Comparison of ENCODE assay signal across 25 cellular contexts in the genomic region with DNA sequence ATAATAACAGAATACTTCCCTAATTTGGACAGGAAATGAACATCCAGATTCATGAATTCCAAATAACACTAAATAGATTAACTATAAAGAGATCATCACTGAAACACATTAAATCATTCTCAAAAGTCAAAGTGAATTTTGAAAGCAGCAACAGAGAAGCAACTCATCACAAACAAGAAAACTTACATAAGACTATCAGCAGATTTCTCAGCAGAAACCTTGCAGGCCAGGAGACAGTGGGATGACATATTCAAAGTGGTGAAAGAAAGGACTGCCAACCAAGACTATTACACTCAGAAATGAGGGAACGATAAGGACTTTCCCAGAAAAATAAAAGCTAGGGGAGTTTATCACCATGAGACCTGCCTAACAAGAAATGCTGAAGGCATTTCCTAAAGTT.
DNase-seq lines count a peak whose midpoint lies in the region; ATAC-seq, FAIRE-seq and TF ChIP-seq lines count a peak whose summit lies in the region.
"Had no signal": no experiment of that assay in that cellular context is flagged by ENCODE, and none has a peak within 500 bp of the region (broad histone marks: within the 10 kb centered on the region; RNA-seq: fewer than 3 reads in every experiment).

No MANE protein-coding gene starts in this region.

- H3K27me3 ChIP-seq in HepG2 (ENCODE audit: control insufficient read depth in 1 of 2, insufficient read depth in 2 of 2, low read length in 2 of 2) (no peaks in the 10 kb centered on the region), right lobe of liver (no peaks in the 10 kb centered on the region), K562 (ENCODE audit: control insufficient read depth in 2 of 2, insufficient read depth in 2 of 2, low read length in 2 of 2) (no peaks in the 10 kb centered on the region)
- H3K27me3 ChIP-seq: BE2C, BLaER1 had no signal

- no TSS peak for BruUV-seq in HepG2 (replicated peaks; lab: Mats Ljungman, UMichigan)
- no TSS peak for BruUV-seq in K562 (replicated peaks; lab: Mats Ljungman, UMichigan)

- 100% methylated on average over 1 of the region's 1 CpG for WGBS in HepG2 (ENCODE audit: low lambda C conversion rate)
- 100% methylated on average over 1 of the region's 1 CpG for WGBS in right lobe of liver (ENCODE audit: insufficient coverage, low coverage, low lambda C conversion rate, missing lambda C conversion rate)
- 6% methylated on average over 1 of the region's 1 CpG for whole genome bisulfite sequencing in K562 (ENCODE audit: insufficient coverage, low coverage, missing lambda C conversion rate)

- POLR2A ChIA-PET in HepG2 (lab: Yijun Ruan, JAX), result no interaction called here
- POLR2A ChIA-PET in WTC11 (lab: Charles Lee), result no interaction called here
- POLR2A ChIA-PET in K562 (lab: Yijun Ruan, JAX), result no interaction called here

- H3K4me1 ChIP-seq in HepG2 (ENCODE audit: insufficient read depth, low read length), result peaks cover 60% of the 10 kb centered on the region
- H3K4me1 ChIP-seq in right lobe of liver, result peaks cover 0 to 50% (median 8%) of the 10 kb centered on the region in 4 donors
- H3K4me1 ChIP-seq in K562 (replicated peaks in 1 of 2; ENCODE audit: control insufficient read depth in 2 of 2, insufficient read depth in 2 of 2, low read length in 2 of 2), result no peaks in the 10 kb centered on the region
- H3K4me1 ChIP-seq: BE2C, BLaER1 had no signal

- H2AFZ ChIP-seq in HepG2 (ENCODE audit: low read length), result no peak overlapping the region
- no peak overlapping the region for H2AFZ ChIP-seq in K562 (ENCODE audit: low read depth, low read length)

- H3K9me3 Mint-ChIP-seq in WTC11, result peaks cover 52% of the 10 kb centered on the region
- H3K9me3 Mint-ChIP-seq in stimulated activated naive B cell treated with anti-CD40 and anti-IgM and Interleukin-4, amounts not matched to agents 10 μg/mL and 1 μg/mL and 100 μg/mL, for 72 hours, result peaks cover 14 to 15% of the 10 kb centered on the region in 2 donors

- no peaks in the 10 kb centered on the region for H3K9me1 ChIP-seq in K562 (ENCODE audit: control insufficient read depth, insufficient read depth, low read length)

- TF ChIP-seq CTCF in HepG2 (CRISPR knock-in tag; IDR thresholded peaks at IDR 0.05), result no peak
- no peak for TF ChIP-seq CTCF in right lobe of liver (IDR thresholded peaks at IDR 0.05)
- no peak for TF ChIP-seq CTCF in WTC11 (IDR thresholded peaks at IDR 0.05)
- TF ChIP-seq CTCF in K562 (IDR thresholded peaks at IDR 0.05 in 2 of 3, conservative IDR thresholded peaks at IDR 0.05 in 1 of 3; ENCODE audit: insufficient read depth in 2 of 3, low read depth in 1 of 3, low read length in 3 of 3), result no peak

- FAIRE-seq in HepG2 (lab: Jason Lieb, UNC) (no peak), K562 (lab: Jason Lieb, UNC) (no peak)
- FAIRE-seq: GM12891 had no signal

- peaks cover 1 to 7% of the 10 kb centered on the region in 2 experiments; a peak in 4 of 5 replicates for H3K36me3 ChIP-seq in HepG2 (replicated peaks in 1 of 2; ENCODE audit: control insufficient read depth in 1 of 2, insufficient read depth in 2 of 2, low read length in 2 of 2)
- H3K36me3 ChIP-seq in right lobe of liver, result peaks cover 0 to 5% (median 1%) of the 10 kb centered on the region in 4 donors
- no peaks in the 10 kb centered on the region for H3K36me3 ChIP-seq in K562 (ENCODE audit: control insufficient read depth, insufficient read depth, low read length)
- H3K36me3 ChIP-seq: BE2C had no signal

- H3K9me3 ChIP-seq in HepG2 (ENCODE audit: low read length), result peaks cover 8% of the 10 kb centered on the region
- H3K9me3 ChIP-seq in right lobe of liver, result no peaks in the 10 kb centered on the region
- H3K9me3 ChIP-seq in K562 (replicated peaks; ENCODE audit: control insufficient read depth, insufficient read depth, low read depth, low read length), result peaks cover 7% of the 10 kb centered on the region; the same call in 1 of the 2 replicates
- H3K9me3 ChIP-seq: BE2C had no signal

- H3K4me1 Mint-ChIP-seq in WTC11, result peaks cover 3% of the 10 kb centered on the region
- H3K4me1 Mint-ChIP-seq in stimulated activated naive B cell treated with anti-CD40 and anti-IgM and Interleukin-4, amounts not matched to agents 10 μg/mL and 1 μg/mL and 100 μg/mL, for 72 hours, result peaks cover 0 to 5% of the 10 kb centered on the region in 2 donors
- H3K4me1 Mint-ChIP-seq: CD14-positive monocyte had no signal

- TF ChIP-seq RAD21 in HepG2 (CRISPR knock-in tag; IDR thresholded peaks at IDR 0.05) (no peak), K562 (CRISPR knock-in tag; conservative IDR thresholded peaks at IDR 0.05 in 1 of 2, IDR thresholded peaks at IDR 0.05 in 1 of 2) (no peak)

- H4K20me1 ChIP-seq in HepG2 (ENCODE audit: insufficient read depth, low read length) (no peaks in the 10 kb centered on the region), K562 (replicated peaks; ENCODE audit: control insufficient read depth, insufficient read depth, low read length) (no peaks in the 10 kb centered on the region)
- H4K20me1 ChIP-seq: BLaER1 had no signal

- H3K4me2 ChIP-seq in HepG2 (ENCODE audit: low read depth, low read length) (no peak overlapping the region), K562 (ENCODE audit: insufficient read depth, low read length) (no peak overlapping the region)
- H3K4me2 ChIP-seq: BLaER1 had no signal

- intact Hi-C loops in HepG2 (cut with micrococcal nuclease; ENCODE audit: unreplicated experiment), result loop anchor here (10.0 kb wide), 1 partner anchor 47 kb away; no protein-coding TSS in a partner anchor
- intact Hi-C loops in right lobe of liver (cut with DNase I), result no loop called here
- intact Hi-C loops in K562 (cut with micrococcal nuclease), result no loop called here

- H3K4me3 ChIP-seq in HepG2 (replicated peaks in 1 of 3; ENCODE audit: insufficient read depth in 1 of 3, low read depth in 2 of 3, low read length in 3 of 3) (no peak overlapping the region), right lobe of liver (no peak overlapping the region), K562 (no peak overlapping the region)
- H3K4me3 ChIP-seq: BLaER1 had no signal

- ATAC-seq in HepG2 (no peak), right lobe of liver (no peak), WTC11 (no peak), K562 (no peak), HG03108 (IDR thresholded peaks at IDR 0.05; ENCODE audit: unreplicated experiment) (no peak)
- ATAC-seq in stimulated activated naive B cell treated with anti-CD40 and anti-IgM and Interleukin-4, amounts not matched to agents 10 μg/mL and 1 μg/mL and 100 μg/mL, for 72 hours (replicated peaks), result no peak

- H3K27me3 Mint-ChIP-seq in WTC11 (ENCODE audit: low read depth), result no peaks in the 10 kb centered on the region
- no peaks in the 10 kb centered on the region for H3K27me3 Mint-ChIP-seq in stimulated activated naive B cell treated with anti-CD40 and anti-IgM and Interleukin-4, amounts not matched to agents 10 μg/mL and 1 μg/mL and 100 μg/mL, for 72 hours
- H3K27me3 Mint-ChIP-seq: CD4-positive, alpha-beta memory T cell; CD4-positive, CD25-positive, alpha-beta regulatory T cell; CD8-positive, alpha-beta memory T cell had no signal

- peaks cover 44% of the 10 kb centered on the region for H3K36me3 Mint-ChIP-seq in WTC11
- peaks cover 38 to 51% of the 10 kb centered on the region in 2 donors for H3K36me3 Mint-ChIP-seq in stimulated activated naive B cell treated with anti-CD40 and anti-IgM and Interleukin-4, amounts not matched to agents 10 μg/mL and 1 μg/mL and 100 μg/mL, for 72 hours

- in situ Hi-C loops in HepG2 (cut with HindIII; ENCODE audit: extremely low pct_ligation_motif_present, low pct_unique_long_range_greater_than_20kb), result no loop called here
- in situ Hi-C loops in K562 (cut with MboI), result no loop called here

- H3K27ac ChIP-seq in HepG2 (ENCODE audit: extremely low read length, insufficient read depth, low read length), result no peak overlapping the region
- H3K27ac ChIP-seq in right lobe of liver, result no peak overlapping the region
- H3K27ac ChIP-seq in K562 (ENCODE audit: extremely low read depth, low read depth, low read length), result no peak overlapping the region
- H3K27ac ChIP-seq: BLaER1 had no signal

- TF ChIP-seq POLR2A in HepG2 (IDR thresholded peaks at IDR 0.05; ENCODE audit: insufficient read depth in 1 of 2, low read depth in 2 of 2, low read length in 2 of 2) (no peak), right lobe of liver (IDR thresholded peaks at IDR 0.05) (no peak), K562 (conservative IDR thresholded peaks at IDR 0.05) (no peak)

- CTCF ChIA-PET in HepG2 (lab: Yijun Ruan, JAX; ENCODE audit: low intra/inter-chr PET ratio, low total read pairs) (no interaction called here), WTC11 (lab: Charles Lee) (no interaction called here), K562 (lab: Yijun Ruan, JAX; ENCODE audit: low intra/inter-chr PET ratio) (no interaction called here)

- H3K9ac ChIP-seq in HepG2 (ENCODE audit: insufficient read depth, low read depth, low read length) (no peak overlapping the region), K562 (ENCODE audit: insufficient read depth in 1 of 2, low read depth in 2 of 2, low read length in 2 of 2) (no peak overlapping the region)
- H3K9ac ChIP-seq: BLaER1 had no signal

- TF ChIP-seq EP300 in HepG2 (IDR thresholded peaks at IDR 0.05; ENCODE audit: low read depth in 2 of 2, low read length in 2 of 2) (no peak), HepG2 (CRISPR knock-in tag; IDR thresholded peaks at IDR 0.05; ENCODE audit: borderline replicate concordance) (no peak), K562 (IDR thresholded peaks at IDR 0.05; ENCODE audit: low read length) (no peak)

- H3K79me2 ChIP-seq in HepG2 (ENCODE audit: insufficient read depth, low read length) (peaks cover 92% of the 10 kb centered on the region), K562 (ENCODE audit: control insufficient read depth, insufficient read depth, low read length) (no peaks in the 10 kb centered on the region)

- no peak overlapping the region for H3K27ac Mint-ChIP-seq in WTC11
- H3K27ac Mint-ChIP-seq in stimulated activated naive B cell treated with anti-CD40 and anti-IgM and Interleukin-4, amounts not matched to agents 10 μg/mL and 1 μg/mL and 100 μg/mL, for 72 hours, result peak overlapping the region; percentile 14
- H3K27ac Mint-ChIP-seq: CD14-positive monocyte; CD4-positive, CD25-positive, alpha-beta regulatory T cell had no signal

- DNase-seq in HepG2 (ENCODE audit: low spot score) (no peak), right lobe of liver (no peak), WTC11 (ENCODE audit: low spot score) (no peak), K562 (ENCODE audit: extremely low read depth in 1 of 4, low spot score in 3 of 4) (no peak), HCEC 1CT (no peak), NCI-H1048 (lab: John Stamatoyannopoulos, UW) (no peak)
- no peak for DNase-seq in stimulated activated naive B cell treated with anti-CD40 and anti-IgM and Interleukin-4, amounts not matched to agents 10 μg/mL and 1 μg/mL and 100 μg/mL, for 72 hours
- DNase-seq: 8988T; ACHN; BE2C; C1 segment of cervical spinal cord; CD4-positive, alpha-beta memory T cell; CD4-positive, CD25-positive, alpha-beta regulatory T cell; CD8-positive, alpha-beta memory T cell; COR-L47; DMS 273 treated with DMSO at 0.1 percent for 48 hours; DMS153; DMS79; DND-41; EL; GDM1 had no signal

- no peak overlapping the region for H3K4me3 Mint-ChIP-seq in WTC11
- no peak overlapping the region for H3K4me3 Mint-ChIP-seq in stimulated activated naive B cell treated with anti-CD40 and anti-IgM and Interleukin-4, amounts not matched to agents 10 μg/mL and 1 μg/mL and 100 μg/mL, for 72 hours
- H3K4me3 Mint-ChIP-seq: CD14-positive monocyte; CD4-positive, alpha-beta memory T cell had no signal

TF ChIP-seq in WTC11, 78 proteins besides CTCF, POLR2A, EP300 and RAD21 (continues in another document):
- TF ChIP-seq RORB (CRISPR knock-in tag; IDR thresholded peaks at IDR 0.05), result no peak

Comparison
In these comparisons a context has a peak if more than half of its experiments do, and no peak if none do; other contexts are left out.
1. Of the 241 proteins assayed by ChIP-seq in both HepG2 and K562: peak only in HepG2: POLR2AphosphoS5 and RBM22; only in K562: none; in both: none; in neither: 239.